Comparison of ENCODE assay signal across 1 cellular context in genomic region chr16:77186298-77186697, GRCh38. TPM values are rescaled to one million over a fixed set of nuclear protein-coding genes. Genes with fewer than 3 reads are reported as not detected.
"Had no signal": no experiment of that assay in that cellular context is flagged by ENCODE, and none has a peak within 500 bp of the region (broad histone marks: within the 10 kb centered on the region; RNA-seq: fewer than 3 reads in every experiment).

No MANE protein-coding gene starts in this region.

RNA-seq across cellular contexts. Expression of gene SYCE1L, which starts 12.9 kb away (rescaled TPM):
- total RNA-seq: liver had no signal
